In the genomic region with DNA sequence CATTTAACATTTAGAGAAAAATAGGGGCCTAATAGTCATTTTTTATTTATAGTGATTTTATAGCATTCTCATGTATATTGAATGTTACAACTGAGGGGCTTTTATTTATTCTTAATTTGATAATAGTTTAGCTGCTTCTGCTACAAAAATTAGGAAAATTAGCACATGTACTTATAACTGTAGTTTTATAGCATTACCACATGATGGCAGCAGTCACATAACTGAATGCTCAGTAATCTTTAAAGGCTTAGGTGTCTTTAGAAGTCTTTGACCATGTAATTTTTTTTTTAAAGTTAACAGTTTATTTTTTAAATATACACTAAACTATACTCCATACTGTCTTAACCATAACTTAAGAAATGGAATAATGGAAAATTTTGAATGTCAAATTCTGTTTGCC, we compare ENCODE assay signal across 8 cellular contexts.
DNase-seq lines count a peak whose midpoint lies in the region; FAIRE-seq and TF ChIP-seq lines count a peak whose summit lies in the region.

No MANE protein-coding gene starts in this region.

- no peaks in the 10 kb centered on the region for H3K9me3 ChIP-seq in adipocyte (ENCODE audit: control insufficient read depth, low read length)
- H3K9me3 ChIP-seq in neuronal stem cell (replicated peaks in 1 of 2; ENCODE audit: control insufficient read depth in 2 of 2, insufficient read depth in 1 of 2, low read depth in 1 of 2, low read length in 2 of 2) = peaks cover 0 to 2% of the 10 kb centered on the region in 2 donors

- H4K91ac ChIP-seq in neuronal stem cell (ENCODE audit: low read depth, low read length, poor library complexity) = no peak overlapping the region

- H2AK5ac ChIP-seq in neuronal stem cell (ENCODE audit: low read depth, low read length) = no peak overlapping the region

- H3K4me1 ChIP-seq in adipocyte (ENCODE audit: control insufficient read depth, insufficient read depth, low read length) = no peaks in the 10 kb centered on the region
- H3K4me1 ChIP-seq in neuronal stem cell (ENCODE audit: control insufficient read depth in 2 of 2, insufficient read depth in 1 of 2, low read depth in 1 of 2, low read length in 2 of 2) = no peaks in the 10 kb centered on the region

- 0 out of 2 replicates have a peak, but pooled peaks have one; percentile 31 for TF ChIP-seq CTCF in LNCaP clone FGC (IDR thresholded peaks at IDR 0.05; ENCODE audit: control insufficient read depth, extremely low read depth, insufficient read depth)
- TF ChIP-seq CTCF in kidney epithelial cell (IDR thresholded peaks at IDR 0.05; ENCODE audit: insufficient read depth, low read length, poor library complexity, severe bottlenecking) = peak; percentile 58

- H3K36me3 ChIP-seq in adipocyte (ENCODE audit: control insufficient read depth, insufficient read depth, low read length, severe bottlenecking) = peaks cover 26% of the 10 kb centered on the region
- H3K36me3 ChIP-seq in kidney epithelial cell (ENCODE audit: control insufficient read depth, insufficient read depth, low read length) = no peaks in the 10 kb centered on the region
- peaks cover 0 to 91% of the 10 kb centered on the region in 2 donors for H3K36me3 ChIP-seq in neuronal stem cell (replicated peaks in 1 of 2; ENCODE audit: control insufficient read depth in 2 of 2, insufficient read depth in 2 of 2, low read length in 2 of 2)

- H2BK15ac ChIP-seq in neuronal stem cell (ENCODE audit: low read length) = no peak overlapping the region

- no peak overlapping the region for H2AFZ ChIP-seq in neuronal stem cell (ENCODE audit: low read length)

- H3K4ac ChIP-seq in neuronal stem cell (ENCODE audit: low read length) = no peak overlapping the region

- H3K79me1 ChIP-seq in neuronal stem cell (ENCODE audit: low read depth, low read length) = no peaks in the 10 kb centered on the region

- H3K4me3 ChIP-seq in LNCaP clone FGC (ENCODE audit: low read depth, low read length) (no peak overlapping the region), adipocyte (ENCODE audit: low read length) (no peak overlapping the region), kidney epithelial cell (ENCODE audit: low read depth, low read length) (no peak overlapping the region), neuronal stem cell (ENCODE audit: low read length in 2 of 2) (no peak overlapping the region)

- H4K8ac ChIP-seq in neuronal stem cell (ENCODE audit: low read depth, low read length) = no peak overlapping the region

- H3K27ac ChIP-seq in neuronal stem cell (replicated peaks; ENCODE audit: low read length) = no peak overlapping the region

- no peak overlapping the region for H2BK5ac ChIP-seq in neuronal stem cell (ENCODE audit: low read length)

- no peaks in the 10 kb centered on the region for H3K27me3 ChIP-seq in adipocyte (replicated peaks; ENCODE audit: control insufficient read depth, insufficient read depth, low read length)
- H3K27me3 ChIP-seq in kidney epithelial cell (ENCODE audit: control insufficient read depth, insufficient read depth, low read length) = no peaks in the 10 kb centered on the region
- H3K27me3 ChIP-seq in neuronal stem cell (ENCODE audit: control insufficient read depth in 3 of 3, insufficient read depth in 3 of 3, low read depth in 1 of 3, low read length in 3 of 3) = no peaks in the 10 kb centered on the region

- FAIRE-seq in frontal cortex (lab: Jason Lieb, UNC) = no peak

- no peak overlapping the region for H3K9ac ChIP-seq in adipocyte (ENCODE audit: low read length)
- no peak overlapping the region for H3K9ac ChIP-seq in neuronal stem cell (ENCODE audit: low read depth, low read length, poor library complexity)

- H2BK120ac ChIP-seq in neuronal stem cell (ENCODE audit: low read depth, low read length) = no peak overlapping the region

- no peak overlapping the region for H3K14ac ChIP-seq in neuronal stem cell (ENCODE audit: low read length)

- no peak overlapping the region for H3K4me2 ChIP-seq in neuronal stem cell (ENCODE audit: insufficient read depth, low read length, poor library complexity, severe bottlenecking)

- peak; percentile 4 to 43 (median 36) for DNase-seq in NCI-H1417 (lab: John Stamatoyannopoulos, UW)
- no peak for DNase-seq in NCI-H1417 treated with DMSO at 0.1 percent for 48 hours (lab: John Stamatoyannopoulos, UW)
- no peak for DNase-seq in LNCaP clone FGC (ENCODE audit: low read depth)
- DNase-seq in adipocyte (ENCODE audit: low read depth) = peak; percentile 66
- DNase-seq in kidney epithelial cell (ENCODE audit: low read depth) = no peak
- no peak for DNase-seq in neuronal stem cell (ENCODE audit: low spot score)
- no peak for DNase-seq in amygdala (lab: John Stamatoyannopoulos, UW)
- no peak for DNase-seq in frontal cortex (ENCODE audit: low spot score in 2 of 2)

- no peak overlapping the region for H2BK12ac ChIP-seq in neuronal stem cell (ENCODE audit: low read length)

- no peak overlapping the region for H3K23ac ChIP-seq in neuronal stem cell (ENCODE audit: low read depth, low read length, poor library complexity)

- H3K18ac ChIP-seq in neuronal stem cell (ENCODE audit: low read length) = no peak overlapping the region

Comparison
In these comparisons a context has a peak if more than half of its experiments do, and no peak if none do; other contexts are left out.
1. DNase-seq: peak in NCI-H1417 (3 of 3) and adipocyte (single experiment); none in NCI-H1417 treated with DMSO at 0.1 percent for 48 hours (single experiment), LNCaP clone FGC (single experiment), kidney epithelial cell (single experiment), neuronal stem cell (single experiment), amygdala (0 of 56) and frontal cortex (0 of 2).